25 cellular contexts compared by ENCODE assay signal in the genomic region with DNA sequence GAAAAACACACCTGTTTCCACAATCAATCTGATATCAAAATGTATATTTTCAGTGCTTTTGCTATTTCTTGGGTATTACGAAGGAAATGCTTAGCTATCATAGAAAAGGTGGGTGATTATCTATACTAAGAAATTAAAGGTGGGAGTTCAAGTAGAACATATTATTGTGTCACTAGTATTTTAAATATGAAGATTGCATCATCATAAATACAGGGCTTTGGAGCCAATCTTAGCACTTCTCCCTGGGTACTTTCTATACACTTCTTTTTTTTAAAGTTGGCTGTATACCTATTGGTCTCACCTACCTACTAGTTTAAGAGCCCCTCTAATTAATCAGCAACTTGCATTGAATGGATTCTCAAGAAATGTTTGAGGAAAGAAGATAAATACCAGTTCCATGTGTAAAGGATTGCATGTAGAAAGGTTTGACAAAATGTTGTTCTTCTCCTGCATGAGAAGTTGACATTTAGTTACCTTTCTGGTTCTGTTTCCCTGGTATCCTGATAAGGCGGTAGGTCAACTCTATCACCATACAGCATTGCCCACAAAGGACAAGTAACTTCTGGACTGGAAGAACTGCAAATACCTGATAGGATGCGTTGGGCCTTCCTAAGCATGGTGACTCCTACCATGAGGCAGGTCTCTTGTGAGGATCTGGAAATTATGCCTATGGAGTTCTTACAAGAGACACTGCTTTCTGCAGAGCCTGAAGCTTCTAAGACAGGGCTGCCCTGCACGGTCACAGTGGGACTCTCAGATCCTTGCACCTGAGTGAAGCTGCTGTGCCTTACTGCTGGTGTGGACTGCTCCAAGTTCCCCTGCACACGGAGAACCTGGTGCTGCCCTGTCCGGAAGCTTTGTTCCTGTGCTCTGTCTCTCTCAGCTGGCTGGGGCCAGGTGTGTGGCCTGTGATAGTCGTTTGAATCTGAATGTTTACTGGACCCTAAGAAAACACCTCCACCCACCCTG. TPM values are rescaled to one million over a fixed set of nuclear protein-coding genes. Genes with fewer than 3 reads are reported as not detected.
"Had no signal": no experiment of that assay in that cellular context is flagged by ENCODE, and none has a peak within 500 bp of the region (broad histone marks: within the 10 kb centered on the region; RNA-seq: fewer than 3 reads in every experiment).

No MANE protein-coding gene starts in this region.

- DNase-seq: activated CD4-positive, alpha-beta memory T cell treated with anti-CD3 and anti-CD28 coated beads for 36 hours; activated CD4-positive, alpha-beta T cell treated with anti-CD3 and anti-CD28 coated beads, Interleukin-2, amount 10 ng/mL, durations not matched to agents 24 days and 14 days; activated CD4-positive, CD25-positive, alpha-beta regulatory T cell treated with anti-CD3 and anti-CD28 coated beads, Interleukin-2, amount 50 U/mL, for 72 hours; activated CD8-positive, alpha-beta memory T cell treated with anti-CD3 and anti-CD28 coated beads, Interleukin-2, amount 50 U/mL, for 4 hours; activated effector memory CD4-positive, alpha-beta T cell treated with anti-CD3 and anti-CD28 coated beads, Interleukin-2, amount 50 U/mL, for 16 hours; activated naive CD4-positive, alpha-beta T cell treated with anti-CD3 and anti-CD28 coated beads for 36 hours; activated naive CD8-positive, alpha-beta T cell treated with anti-CD3 and anti-CD28 coated beads, Interleukin-2, amount 10 ng/mL, durations not matched to agents 7 days and 5 days; activated T-cell treated with anti-CD3 and anti-CD28 coated beads, Interleukin-2, amount 50 U/mL, for 1 hour; cortex of kidney; effector memory CD8-positive, alpha-beta T cell; islet precursor cell; left ventricle myocardium inferior; mucosa of descending colon; sigmoid colon; small intestine; stimulated activated CD4-positive, alpha-beta T cell treated with anti-CD3 and anti-CD28 coated beads, Interleukin-4, amount 100 ng/mL, for 24 hours; trophoblast cell had no signal

- H3K27me3 ChIP-seq: ascending aorta, hepatocyte, neutrophil, sigmoid colon had no signal

- H3K4me1 ChIP-seq: ascending aorta, gastroesophageal sphincter, left ventricle myocardium inferior, sigmoid colon had no signal

- FAIRE-seq: small intestine, urothelium cell line had no signal

- H3K36me3 ChIP-seq: ascending aorta, gastroesophageal sphincter, left ventricle myocardium inferior, neutrophil, sigmoid colon, thoracic aorta had no signal

- ATAC-seq: effector memory CD8-positive, alpha-beta T cell; gastroesophageal sphincter; mucosa of descending colon; stimulated activated effector memory CD8-positive, alpha-beta T cell treated with anti-CD3 and anti-CD28 coated beads, Interleukin-12 subunit alpha, Interleukin-12 subunit beta, amount 100 ng/mL, for 72 hours had no signal

- H3K9me3 ChIP-seq: ascending aorta, gastroesophageal sphincter, left ventricle myocardium inferior, mucosa of descending colon, neutrophil, sigmoid colon, thoracic aorta had no signal

- H3K27ac ChIP-seq: ascending aorta, gastroesophageal sphincter, hepatocyte, left ventricle myocardium inferior, neutrophil, sigmoid colon, thoracic aorta had no signal

- H2AFZ ChIP-seq: hepatocyte had no signal

- H3K4me2 ChIP-seq: hepatocyte had no signal

- H3K4me3 ChIP-seq: ascending aorta, gastroesophageal sphincter, hepatocyte, left ventricle myocardium inferior, lung, mucosa of descending colon, sigmoid colon, thoracic aorta had no signal

RNA-seq across cellular contexts. Expression of a gene that starts 32.1 kb away (rescaled TPM):
- total RNA-seq: ascending aorta had no signal
